Comparison of ENCODE assay signal across 2 cellular contexts in genomic region chr14:56172074-56172473, GRCh38.
A peak's percentile ranks its signal among the peaks of the same experiment; 100 is the strongest.
TF ChIP-seq lines count a peak whose summit lies in the region.

No MANE protein-coding gene starts in this region.

TF ChIP-seq in IMR-90, 13 proteins besides CTCF, POLR2A, EP300 and RAD21:
- TF ChIP-seq BHLHE40 (IDR thresholded peaks at IDR 0.05; ENCODE audit: low read depth, low read length) (no peak), CHD1 (IDR thresholded peaks at IDR 0.05; ENCODE audit: low read depth, low read length) (no peak), RFX5 (IDR thresholded peaks at IDR 0.05; ENCODE audit: low read depth, low read length) (no peak), CEBPB (IDR thresholded peaks at IDR 0.05; ENCODE audit: low read depth, low read length) (no peak), ELK1 (IDR thresholded peaks at IDR 0.05; ENCODE audit: borderline replicate concordance, low read depth, low read length) (no peak), RCOR1 (IDR thresholded peaks at IDR 0.05; ENCODE audit: insufficient replicate concordance, low read length) (no peak), SMC3 (IDR thresholded peaks at IDR 0.05; ENCODE audit: low read depth, low read length) (no peak), MAZ (IDR thresholded peaks at IDR 0.05; ENCODE audit: borderline replicate concordance, low read depth, low read length) (no peak), MXI1 (IDR thresholded peaks at IDR 0.05; ENCODE audit: borderline replicate concordance, low read depth, low read length) (no peak), USF2 (IDR thresholded peaks at IDR 0.05; ENCODE audit: low read depth, low read length) (no peak), FOS (IDR thresholded peaks at IDR 0.05; ENCODE audit: low read depth, low read length) (no peak), MAFK (IDR thresholded peaks at IDR 0.05; ENCODE audit: low read depth, low read length) (no peak), NFE2L2 (IDR thresholded peaks at IDR 0.05; ENCODE audit: low read depth, low read length) (no peak)

TF ChIP-seq in K562, 482 proteins besides CTCF, POLR2A, EP300 and RAD21 (continues in another document):
- peak in 1 of 2 experiments; percentile 56; a peak in 1 of 4 replicates for TF ChIP-seq ZNF639 (CRISPR knock-in tag; conservative IDR thresholded peaks at IDR 0.05 in 1 of 2, IDR thresholded peaks at IDR 0.05 in 1 of 2)
- TF ChIP-seq ESRRA (IDR thresholded peaks at IDR 0.05; ENCODE audit: borderline replicate concordance, low read depth): no peak
- no peak for TF ChIP-seq CHAMP1 (IDR thresholded peaks at IDR 0.05)
- no peak for TF ChIP-seq NR2C1 (IDR thresholded peaks at IDR 0.05)
- peak; percentile 22; the same call in 1 of the 2 replicates for TF ChIP-seq NR2C1 (tag; IDR thresholded peaks at IDR 0.05)
- no peak for TF ChIP-seq MYNN (IDR thresholded peaks at IDR 0.05)
- TF ChIP-seq MYNN (CRISPR knock-in tag; IDR thresholded peaks at IDR 0.05): no peak
- TF ChIP-seq PCBP2 (IDR thresholded peaks at IDR 0.05; ENCODE audit: low read depth, low read length, poor library complexity, severe bottlenecking): no peak
- TF ChIP-seq NFE2L1 (tag; IDR thresholded peaks at IDR 0.05; ENCODE audit: borderline replicate concordance, low read depth): no peak
- TF ChIP-seq NFATC3 (IDR thresholded peaks at IDR 0.05): no peak
- peak; percentile 58 for TF ChIP-seq BACH1 (tag; IDR thresholded peaks at IDR 0.05)
- TF ChIP-seq ZNF395 (CRISPR knock-in tag; IDR thresholded peaks at IDR 0.05): peak; percentile 69; the same call in 1 of the 2 replicates
- no peak for TF ChIP-seq ZNF561 (CRISPR knock-in tag; conservative IDR thresholded peaks at IDR 0.05)
- peak; percentile 83; the same call in 1 of the 2 replicates for TF ChIP-seq ZNF584 (CRISPR knock-in tag; IDR thresholded peaks at IDR 0.05; ENCODE audit: low read depth)
- TF ChIP-seq ELF1 (tag; IDR thresholded peaks at IDR 0.05): no peak
- TF ChIP-seq TEAD2 (tag; IDR thresholded peaks at IDR 0.05): 0 out of 2 replicates have a peak, but pooled peaks have one; percentile 56
- no peak for TF ChIP-seq ETV6 (IDR thresholded peaks at IDR 0.05; ENCODE audit: borderline replicate concordance in 1 of 2, low read depth in 2 of 2, low read length in 1 of 2)
- TF ChIP-seq ETV6 (CRISPR knock-in tag; IDR thresholded peaks at IDR 0.05; ENCODE audit: borderline replicate concordance): no peak
- TF ChIP-seq GABPB2 (CRISPR knock-in tag; conservative IDR thresholded peaks at IDR 0.05): no peak
- no peak for TF ChIP-seq DIDO1 (tag; IDR thresholded peaks at IDR 0.05; ENCODE audit: low read depth)
- no peak for TF ChIP-seq FOXK2 (conservative IDR thresholded peaks at IDR 0.05 in 1 of 2, IDR thresholded peaks at IDR 0.05 in 1 of 2; ENCODE audit: low read depth in 2 of 2)
- no peak for TF ChIP-seq RFX5 (IDR thresholded peaks at IDR 0.05; ENCODE audit: low read depth, low read length)
- TF ChIP-seq ERF (CRISPR knock-in tag; IDR thresholded peaks at IDR 0.05): no peak
- 0 out of 2 replicates have a peak, but pooled peaks have one; percentile 33 for TF ChIP-seq ZNF175 (CRISPR knock-in tag; IDR thresholded peaks at IDR 0.05; ENCODE audit: low read depth)
- TF ChIP-seq MTA3 (IDR thresholded peaks at IDR 0.05; ENCODE audit: borderline replicate concordance): no peak
- TF ChIP-seq BRF2 (IDR thresholded peaks at IDR 0.05; ENCODE audit: borderline replicate concordance, insufficient read depth, insufficient read length): no peak
- 0 out of 2 replicates have a peak, but pooled peaks have one; percentile 24 for TF ChIP-seq HINFP (tag; conservative IDR thresholded peaks at IDR 0.05; ENCODE audit: low read depth)
- no peak for TF ChIP-seq NR3C1 (CRISPR knock-in tag; IDR thresholded peaks at IDR 0.05)
- no peak for TF ChIP-seq E2F5 (CRISPR knock-in tag; IDR thresholded peaks at IDR 0.05)
- no peak for TF ChIP-seq MTF1 (CRISPR knock-in tag; IDR thresholded peaks at IDR 0.05; ENCODE audit: borderline replicate concordance)
- TF ChIP-seq TARDBP (IDR thresholded peaks at IDR 0.05): no peak
- no peak for TF ChIP-seq CEBPZ (IDR thresholded peaks at IDR 0.05; ENCODE audit: borderline replicate concordance, low read depth, low read length)
- TF ChIP-seq TAF7 (tag; IDR thresholded peaks at IDR 0.05): 0 out of 2 replicates have a peak, but pooled peaks have one; percentile 18
- TF ChIP-seq MTA1 (IDR thresholded peaks at IDR 0.05; ENCODE audit: borderline replicate concordance): no peak
- TF ChIP-seq RBM22 (IDR thresholded peaks at IDR 0.05; ENCODE audit: low read depth, low read length, poor library complexity, severe bottlenecking): no peak
- TF ChIP-seq RBBP5 (IDR thresholded peaks at IDR 0.05; ENCODE audit: borderline replicate concordance, insufficient read depth, low read length, poor library complexity, severe bottlenecking): no peak
- no peak for TF ChIP-seq SOX6 (IDR thresholded peaks at IDR 0.05)
- no peak for TF ChIP-seq YBX1 (IDR thresholded peaks at IDR 0.05)
- TF ChIP-seq SREBF1 (IDR thresholded peaks at IDR 0.05; ENCODE audit: borderline replicate concordance, low read depth, low read length): no peak
- TF ChIP-seq MBD2 (IDR thresholded peaks at IDR 0.05; ENCODE audit: borderline replicate concordance, low read depth): no peak
- 0 out of 2 replicates have a peak, but pooled peaks have one; percentile 3 for TF ChIP-seq VEZF1 (CRISPR knock-in tag; IDR thresholded peaks at IDR 0.05)
- TF ChIP-seq FOXP4 (CRISPR knock-in tag; IDR thresholded peaks at IDR 0.05; ENCODE audit: borderline replicate concordance): no peak
- no peak for TF ChIP-seq SP1 (CRISPR knock-in tag; IDR thresholded peaks at IDR 0.05)
- TF ChIP-seq MEF2D (tag; conservative IDR thresholded peaks at IDR 0.05; ENCODE audit: low read depth): 0 out of 2 replicates have a peak, but pooled peaks have one; percentile 25
- no peak for TF ChIP-seq NFIC (IDR thresholded peaks at IDR 0.05)
- TF ChIP-seq ZC3H4 (CRISPR knock-in tag; IDR thresholded peaks at IDR 0.05; ENCODE audit: borderline replicate concordance): no peak
- TF ChIP-seq DMBX1 (CRISPR knock-in tag; IDR thresholded peaks at IDR 0.05; ENCODE audit: borderline replicate concordance): peak; percentile 38; the same call in 1 of the 2 replicates
- no peak for TF ChIP-seq ZNF699 (CRISPR knock-in tag; IDR thresholded peaks at IDR 0.05; ENCODE audit: insufficient replicate concordance)
